Comparison of ENCODE assay signal across 1 cellular context in the genomic region with DNA sequence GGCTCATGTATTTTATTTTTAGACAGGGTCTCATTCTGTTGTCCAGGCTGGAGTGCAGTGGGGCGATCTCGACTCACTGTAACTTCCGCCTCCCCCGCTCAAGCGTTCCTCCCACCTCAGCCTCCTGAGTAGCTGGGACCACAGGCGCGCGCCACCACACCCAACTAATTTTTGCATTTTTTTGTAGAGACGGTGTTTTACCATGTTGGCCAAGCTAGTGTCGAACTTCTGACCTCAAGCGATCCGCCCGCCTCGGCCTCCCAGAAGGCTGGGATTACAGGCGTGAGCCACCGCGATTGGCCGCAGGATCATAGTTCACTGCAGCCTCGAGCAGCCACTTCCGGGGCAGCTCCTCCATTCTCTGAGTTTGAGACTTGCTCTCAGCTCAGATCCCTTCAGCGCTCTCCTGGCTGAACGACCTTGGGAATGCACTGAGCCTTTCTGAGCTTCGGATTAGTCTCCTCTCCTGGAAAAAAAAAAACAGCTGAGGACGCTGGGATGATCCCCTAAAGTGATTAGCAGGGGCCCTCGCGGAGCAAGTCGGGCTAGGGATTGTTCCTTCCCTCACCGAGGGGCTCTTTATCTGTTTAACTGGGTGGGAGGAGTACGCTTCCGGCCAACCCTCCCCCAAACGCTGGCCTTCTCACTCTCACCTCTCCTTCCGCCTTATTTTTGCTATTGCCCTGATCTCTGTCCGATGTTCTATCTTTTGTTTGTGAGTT.
TF ChIP-seq lines count a peak whose summit lies in the region.

No MANE protein-coding gene starts in this region.

TF ChIP-seq in A549, 52 proteins besides CTCF, POLR2A, EP300 and RAD21 (continued from another document):
- no peak for TF ChIP-seq CBX8 (IDR thresholded peaks at IDR 0.05)
